In the genomic region with DNA sequence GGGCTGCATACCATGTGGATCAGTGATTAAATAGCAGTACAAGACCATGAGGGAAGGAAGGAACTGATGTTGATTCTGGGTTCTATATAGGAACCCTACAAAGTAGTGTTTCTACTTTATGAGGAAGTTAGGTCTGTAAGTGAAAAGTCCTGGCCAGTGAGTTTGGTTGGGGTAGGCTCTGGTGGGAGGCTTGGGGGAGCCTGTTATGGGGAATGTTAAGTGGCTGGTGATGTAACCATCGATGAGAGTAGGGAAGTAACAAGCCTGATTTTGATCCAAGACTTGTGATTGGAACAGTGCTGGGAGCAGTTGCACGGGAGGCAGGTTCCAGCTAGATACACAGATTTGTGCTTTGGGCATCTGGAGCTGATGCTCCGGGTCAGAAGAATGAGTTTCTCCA, we compare ENCODE assay signal across 2 cellular contexts.
TF ChIP-seq lines count a peak whose summit lies in the region.

No MANE protein-coding gene starts in this region.

TF ChIP-seq in GM23338, 12 proteins besides CTCF, POLR2A, EP300 and RAD21 (continued from another document):
- TF ChIP-seq, protein P1, sequence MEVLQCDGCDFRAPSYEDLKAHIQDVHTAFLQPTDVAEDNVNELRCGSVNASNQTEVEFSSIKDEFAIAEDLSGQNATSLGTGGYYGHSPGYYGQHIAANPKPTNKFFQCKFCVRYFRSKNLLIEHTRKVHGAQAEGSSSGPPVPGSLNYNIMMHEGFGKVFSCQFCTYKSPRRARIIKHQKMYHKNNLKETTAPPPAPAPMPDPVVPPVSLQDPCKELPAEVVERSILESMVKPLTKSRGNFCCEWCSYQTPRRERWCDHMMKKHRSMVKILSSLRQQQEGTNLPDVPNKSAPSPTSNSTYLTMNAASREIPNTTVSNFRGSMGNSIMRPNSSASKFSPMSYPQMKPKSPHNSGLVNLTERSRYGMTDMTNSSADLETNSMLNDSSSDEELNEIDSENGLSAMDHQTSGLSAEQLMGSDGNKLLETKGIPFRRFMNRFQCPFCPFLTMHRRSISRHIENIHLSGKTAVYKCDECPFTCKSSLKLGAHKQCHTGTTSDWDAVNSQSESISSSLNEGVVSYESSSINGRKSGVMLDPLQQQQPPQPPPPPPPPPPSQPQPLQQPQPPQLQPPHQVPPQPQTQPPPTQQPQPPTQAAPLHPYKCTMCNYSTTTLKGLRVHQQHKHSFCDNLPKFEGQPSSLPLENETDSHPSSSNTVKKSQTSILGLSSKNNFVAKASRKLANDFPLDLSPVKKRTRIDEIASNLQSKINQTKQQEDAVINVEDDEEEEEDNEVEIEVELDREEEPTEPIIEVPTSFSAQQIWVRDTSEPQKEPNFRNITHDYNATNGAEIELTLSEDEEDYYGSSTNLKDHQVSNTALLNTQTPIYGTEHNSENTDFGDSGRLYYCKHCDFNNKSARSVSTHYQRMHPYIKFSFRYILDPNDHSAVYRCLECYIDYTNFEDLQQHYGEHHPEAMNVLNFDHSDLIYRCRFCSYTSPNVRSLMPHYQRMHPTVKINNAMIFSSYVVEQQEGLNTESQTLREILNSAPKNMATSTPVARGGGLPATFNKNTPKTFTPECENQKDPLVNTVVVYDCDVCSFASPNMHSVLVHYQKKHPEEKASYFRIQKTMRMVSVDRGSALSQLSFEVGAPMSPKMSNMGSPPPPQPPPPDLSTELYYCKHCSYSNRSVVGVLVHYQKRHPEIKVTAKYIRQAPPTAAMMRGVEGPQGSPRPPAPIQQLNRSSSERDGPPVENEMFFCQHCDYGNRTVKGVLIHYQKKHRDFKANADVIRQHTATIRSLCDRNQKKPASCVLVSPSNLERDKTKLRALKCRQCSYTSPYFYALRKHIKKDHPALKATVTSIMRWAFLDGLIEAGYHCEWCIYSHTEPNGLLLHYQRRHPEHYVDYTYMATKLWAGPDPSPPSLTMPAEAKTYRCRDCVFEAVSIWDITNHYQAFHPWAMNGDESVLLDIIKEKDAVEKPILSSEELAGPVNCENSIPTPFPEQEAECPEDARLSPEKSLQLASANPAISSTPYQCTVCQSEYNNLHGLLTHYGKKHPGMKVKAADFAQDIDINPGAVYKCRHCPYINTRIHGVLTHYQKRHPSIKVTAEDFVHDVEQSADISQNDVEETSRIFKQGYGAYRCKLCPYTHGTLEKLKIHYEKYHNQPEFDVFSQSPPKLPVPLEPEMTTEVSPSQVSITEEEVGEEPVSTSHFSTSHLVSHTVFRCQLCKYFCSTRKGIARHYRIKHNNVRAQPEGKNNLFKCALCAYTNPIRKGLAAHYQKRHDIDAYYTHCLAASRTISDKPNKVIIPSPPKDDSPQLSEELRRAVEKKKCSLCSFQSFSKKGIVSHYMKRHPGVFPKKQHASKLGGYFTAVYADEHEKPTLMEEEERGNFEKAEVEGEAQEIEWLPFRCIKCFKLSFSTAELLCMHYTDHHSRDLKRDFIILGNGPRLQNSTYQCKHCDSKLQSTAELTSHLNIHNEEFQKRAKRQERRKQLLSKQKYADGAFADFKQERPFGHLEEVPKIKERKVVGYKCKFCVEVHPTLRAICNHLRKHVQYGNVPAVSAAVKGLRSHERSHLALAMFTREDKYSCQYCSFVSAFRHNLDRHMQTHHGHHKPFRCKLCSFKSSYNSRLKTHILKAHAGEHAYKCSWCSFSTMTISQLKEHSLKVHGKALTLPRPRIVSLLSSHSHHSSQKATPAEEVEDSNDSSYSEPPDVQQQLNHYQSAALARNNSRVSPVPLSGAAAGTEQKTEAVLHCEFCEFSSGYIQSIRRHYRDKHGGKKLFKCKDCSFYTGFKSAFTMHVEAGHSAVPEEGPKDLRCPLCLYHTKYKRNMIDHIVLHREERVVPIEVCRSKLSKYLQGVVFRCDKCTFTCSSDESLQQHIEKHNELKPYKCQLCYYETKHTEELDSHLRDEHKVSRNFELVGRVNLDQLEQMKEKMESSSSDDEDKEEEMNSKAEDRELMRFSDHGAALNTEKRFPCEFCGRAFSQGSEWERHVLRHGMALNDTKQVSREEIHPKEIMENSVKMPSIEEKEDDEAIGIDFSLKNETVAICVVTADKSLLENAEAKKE (CRISPR knock-in tag; IDR thresholded peaks at IDR 0.05) = no peak
- TF ChIP-seq, protein P2, sequence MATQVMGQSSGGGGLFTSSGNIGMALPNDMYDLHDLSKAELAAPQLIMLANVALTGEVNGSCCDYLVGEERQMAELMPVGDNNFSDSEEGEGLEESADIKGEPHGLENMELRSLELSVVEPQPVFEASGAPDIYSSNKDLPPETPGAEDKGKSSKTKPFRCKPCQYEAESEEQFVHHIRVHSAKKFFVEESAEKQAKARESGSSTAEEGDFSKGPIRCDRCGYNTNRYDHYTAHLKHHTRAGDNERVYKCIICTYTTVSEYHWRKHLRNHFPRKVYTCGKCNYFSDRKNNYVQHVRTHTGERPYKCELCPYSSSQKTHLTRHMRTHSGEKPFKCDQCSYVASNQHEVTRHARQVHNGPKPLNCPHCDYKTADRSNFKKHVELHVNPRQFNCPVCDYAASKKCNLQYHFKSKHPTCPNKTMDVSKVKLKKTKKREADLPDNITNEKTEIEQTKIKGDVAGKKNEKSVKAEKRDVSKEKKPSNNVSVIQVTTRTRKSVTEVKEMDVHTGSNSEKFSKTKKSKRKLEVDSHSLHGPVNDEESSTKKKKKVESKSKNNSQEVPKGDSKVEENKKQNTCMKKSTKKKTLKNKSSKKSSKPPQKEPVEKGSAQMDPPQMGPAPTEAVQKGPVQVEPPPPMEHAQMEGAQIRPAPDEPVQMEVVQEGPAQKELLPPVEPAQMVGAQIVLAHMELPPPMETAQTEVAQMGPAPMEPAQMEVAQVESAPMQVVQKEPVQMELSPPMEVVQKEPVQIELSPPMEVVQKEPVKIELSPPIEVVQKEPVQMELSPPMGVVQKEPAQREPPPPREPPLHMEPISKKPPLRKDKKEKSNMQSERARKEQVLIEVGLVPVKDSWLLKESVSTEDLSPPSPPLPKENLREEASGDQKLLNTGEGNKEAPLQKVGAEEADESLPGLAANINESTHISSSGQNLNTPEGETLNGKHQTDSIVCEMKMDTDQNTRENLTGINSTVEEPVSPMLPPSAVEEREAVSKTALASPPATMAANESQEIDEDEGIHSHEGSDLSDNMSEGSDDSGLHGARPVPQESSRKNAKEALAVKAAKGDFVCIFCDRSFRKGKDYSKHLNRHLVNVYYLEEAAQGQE (IDR thresholded peaks at IDR 0.05; ENCODE audit: unreplicated experiment) = no peak

TF ChIP-seq in WTC11, 78 proteins besides CTCF, POLR2A, EP300 and RAD21 (continued from another document):
- TF ChIP-seq, protein P3, sequence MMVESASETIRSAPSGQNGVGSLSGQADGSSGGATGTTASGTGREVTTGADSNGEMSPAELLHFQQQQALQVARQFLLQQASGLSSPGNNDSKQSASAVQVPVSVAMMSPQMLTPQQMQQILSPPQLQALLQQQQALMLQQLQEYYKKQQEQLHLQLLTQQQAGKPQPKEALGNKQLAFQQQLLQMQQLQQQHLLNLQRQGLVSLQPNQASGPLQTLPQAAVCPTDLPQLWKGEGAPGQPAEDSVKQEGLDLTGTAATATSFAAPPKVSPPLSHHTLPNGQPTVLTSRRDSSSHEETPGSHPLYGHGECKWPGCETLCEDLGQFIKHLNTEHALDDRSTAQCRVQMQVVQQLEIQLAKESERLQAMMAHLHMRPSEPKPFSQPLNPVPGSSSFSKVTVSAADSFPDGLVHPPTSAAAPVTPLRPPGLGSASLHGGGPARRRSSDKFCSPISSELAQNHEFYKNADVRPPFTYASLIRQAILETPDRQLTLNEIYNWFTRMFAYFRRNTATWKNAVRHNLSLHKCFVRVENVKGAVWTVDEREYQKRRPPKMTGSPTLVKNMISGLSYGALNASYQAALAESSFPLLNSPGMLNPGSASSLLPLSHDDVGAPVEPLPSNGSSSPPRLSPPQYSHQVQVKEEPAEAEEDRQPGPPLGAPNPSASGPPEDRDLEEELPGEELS (CRISPR knock-in tag; IDR thresholded peaks at IDR 0.05) = no peak
- no peak for TF ChIP-seq ZNF317 (CRISPR knock-in tag; IDR thresholded peaks at IDR 0.05; ENCODE audit: borderline replicate concordance, low read depth)
